7 cellular contexts compared by ENCODE assay signal in the genomic region with DNA sequence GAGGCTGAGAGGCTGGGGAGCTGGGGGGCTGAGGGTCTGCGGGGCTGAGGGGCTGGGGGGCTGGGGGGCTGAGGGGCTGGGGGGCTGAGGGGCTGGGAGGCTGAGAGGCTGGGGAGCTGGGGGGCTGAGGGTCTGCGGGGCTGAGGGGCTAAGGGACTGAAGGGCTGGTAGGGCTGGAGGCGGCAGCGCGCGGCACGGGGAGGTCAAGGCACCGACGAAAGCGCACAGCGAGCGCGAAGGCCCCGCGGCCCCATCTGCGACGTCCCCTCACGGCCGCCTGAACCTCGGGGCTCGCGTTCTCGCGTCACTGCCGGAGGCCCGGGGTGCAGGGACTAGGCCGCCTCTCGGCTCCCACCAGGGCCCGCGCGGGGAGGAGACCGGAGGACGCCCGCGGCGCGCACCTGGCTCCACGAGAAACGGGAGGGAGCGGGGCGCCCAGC. TPM values are rescaled to one million over a fixed set of nuclear protein-coding genes. Genes with fewer than 3 reads are reported as not detected.
A peak's percentile ranks its signal among the peaks of the same experiment; 100 is the strongest.
DNase-seq lines count a peak whose midpoint lies in the region; ATAC-seq and TF ChIP-seq lines count a peak whose summit lies in the region.

No MANE protein-coding gene starts in this region.

- H3K9me3 ChIP-seq in lower lobe of right lung = no peaks in the 10 kb centered on the region

- H3K4me1 Mint-ChIP-seq in activated naive CD8-positive, alpha-beta T cell treated with anti-CD3 and anti-CD28 coated beads, Interleukin-2, amount 10 ng/mL, durations not matched to agents 7 days and 5 days = peaks cover 15% of the 10 kb centered on the region

- no peaks in the 10 kb centered on the region for H3K27me3 ChIP-seq in lower lobe of right lung (ENCODE audit: low read depth)

- POLR2A ChIA-PET in activated naive CD8-positive, alpha-beta T cell treated with anti-CD3 and anti-CD28 coated beads, Interleukin-2, amount 10 ng/mL, durations not matched to agents 7 days and 5 days (lab: Charles Lee) = no interaction called here

- peak overlapping the region; percentile 100 for H3K4me3 ChIP-seq in lower lobe of right lung

- no peaks in the 10 kb centered on the region for H3K27me3 Mint-ChIP-seq in activated naive CD8-positive, alpha-beta T cell treated with anti-CD3 and anti-CD28 coated beads, Interleukin-2, amount 10 ng/mL, durations not matched to agents 7 days and 5 days

- peak overlapping the region; percentile 91 for H3K27ac ChIP-seq in lower lobe of right lung

- H3K4me3 Mint-ChIP-seq in activated naive CD8-positive, alpha-beta T cell treated with anti-CD3 and anti-CD28 coated beads, Interleukin-2, amount 10 ng/mL, durations not matched to agents 7 days and 5 days = peak overlapping the region; percentile 93

- ATAC-seq in GM19328 (IDR thresholded peaks at IDR 0.05; ENCODE audit: unreplicated experiment) = peak; percentile 15
- ATAC-seq in HG03025 (IDR thresholded peaks at IDR 0.05; ENCODE audit: low FRiP score, unreplicated experiment) = peak; percentile 12
- peak; percentile 33 for ATAC-seq in activated naive CD8-positive, alpha-beta T cell treated with anti-CD3 and anti-CD28 coated beads, Interleukin-2, amount 10 ng/mL, durations not matched to agents 7 days and 5 days (ENCODE audit: low read depth)
- ATAC-seq in lower lobe of right lung = no peak

- H3K36me3 ChIP-seq in lower lobe of right lung = peaks cover 50% of the 10 kb centered on the region

- DNase-seq in activated naive CD8-positive, alpha-beta T cell treated with anti-CD3 and anti-CD28 coated beads, Interleukin-2, amount 10 ng/mL, durations not matched to agents 7 days and 5 days = no peak
- DNase-seq in lower lobe of right lung (no peak), NCI-H526 (lab: John Stamatoyannopoulos, UW) (no peak), CD1c-positive myeloid dendritic cell (ENCODE audit: extremely low spot score) (no peak), germinal center (ENCODE audit: low spot score) (no peak)

- peaks cover 40% of the 10 kb centered on the region for H3K4me1 ChIP-seq in lower lobe of right lung

- intact Hi-C loops in lower lobe of right lung (cut with DNase I) = no loop called here

- peaks cover 5% of the 10 kb centered on the region for H3K36me3 Mint-ChIP-seq in activated naive CD8-positive, alpha-beta T cell treated with anti-CD3 and anti-CD28 coated beads, Interleukin-2, amount 10 ng/mL, durations not matched to agents 7 days and 5 days

- no peaks in the 10 kb centered on the region for H3K9me3 Mint-ChIP-seq in activated naive CD8-positive, alpha-beta T cell treated with anti-CD3 and anti-CD28 coated beads, Interleukin-2, amount 10 ng/mL, durations not matched to agents 7 days and 5 days

- TF ChIP-seq CTCF in lower lobe of right lung (IDR thresholded peaks at IDR 0.05) = no peak

- peak overlapping the region; percentile 65 for H3K27ac Mint-ChIP-seq in activated naive CD8-positive, alpha-beta T cell treated with anti-CD3 and anti-CD28 coated beads, Interleukin-2, amount 10 ng/mL, durations not matched to agents 7 days and 5 days

RNA-seq across cellular contexts. Expression of a gene that starts 0.4 kb away (rescaled TPM):
- 100 to 1,000 TPM; 143 to 158 TPM for total RNA-seq in activated naive CD8-positive, alpha-beta T cell treated with anti-CD3 and anti-CD28 coated beads, Interleukin-2, amount 10 ng/mL, durations not matched to agents 7 days and 5 days
- 88.9 TPM for total RNA-seq in lower lobe of right lung

RNA-seq across cellular contexts. Expression of a gene that starts 0.5 kb away (rescaled TPM):
- total RNA-seq in activated naive CD8-positive, alpha-beta T cell treated with anti-CD3 and anti-CD28 coated beads, Interleukin-2, amount 10 ng/mL, durations not matched to agents 7 days and 5 days = 10 to 100 TPM; 19.3 TPM
- 20.4 TPM for total RNA-seq in lower lobe of right lung

RNA-seq across cellular contexts. Expression of a gene that starts 7.0 kb away (rescaled TPM):
- total RNA-seq in activated naive CD8-positive, alpha-beta T cell treated with anti-CD3 and anti-CD28 coated beads, Interleukin-2, amount 10 ng/mL, durations not matched to agents 7 days and 5 days = 1 to 10 TPM; 1.2 to 1.3 TPM
- 0.65 TPM for total RNA-seq in lower lobe of right lung

RNA-seq across cellular contexts. Expression of a gene that starts 15.7 kb away (rescaled TPM):
- total RNA-seq in activated naive CD8-positive, alpha-beta T cell treated with anti-CD3 and anti-CD28 coated beads, Interleukin-2, amount 10 ng/mL, durations not matched to agents 7 days and 5 days = 10 to 100 TPM; 22.3 to 22.4 TPM
- 16.2 TPM for total RNA-seq in lower lobe of right lung

RNA-seq across cellular contexts. Expression of a gene that starts 16.4 kb away (rescaled TPM):
- 10 to 100 TPM; 80.2 to 86.3 TPM for total RNA-seq in activated naive CD8-positive, alpha-beta T cell treated with anti-CD3 and anti-CD28 coated beads, Interleukin-2, amount 10 ng/mL, durations not matched to agents 7 days and 5 days
- 50.6 TPM for total RNA-seq in lower lobe of right lung

Comparison
In these comparisons a context has a peak if more than half of its experiments do, and no peak if none do; other contexts are left out.
1. ATAC-seq: peak in GM19328 (single experiment), HG03025 (single experiment) and activated naive CD8-positive, alpha-beta T cell treated with anti-CD3 and anti-CD28 coated beads, Interleukin-2, amount 10 ng/mL, durations not matched to agents 7 days and 5 days (single experiment); none in lower lobe of right lung (0 of 2).